1 cellular context compared by ENCODE assay signal in the genomic region with DNA sequence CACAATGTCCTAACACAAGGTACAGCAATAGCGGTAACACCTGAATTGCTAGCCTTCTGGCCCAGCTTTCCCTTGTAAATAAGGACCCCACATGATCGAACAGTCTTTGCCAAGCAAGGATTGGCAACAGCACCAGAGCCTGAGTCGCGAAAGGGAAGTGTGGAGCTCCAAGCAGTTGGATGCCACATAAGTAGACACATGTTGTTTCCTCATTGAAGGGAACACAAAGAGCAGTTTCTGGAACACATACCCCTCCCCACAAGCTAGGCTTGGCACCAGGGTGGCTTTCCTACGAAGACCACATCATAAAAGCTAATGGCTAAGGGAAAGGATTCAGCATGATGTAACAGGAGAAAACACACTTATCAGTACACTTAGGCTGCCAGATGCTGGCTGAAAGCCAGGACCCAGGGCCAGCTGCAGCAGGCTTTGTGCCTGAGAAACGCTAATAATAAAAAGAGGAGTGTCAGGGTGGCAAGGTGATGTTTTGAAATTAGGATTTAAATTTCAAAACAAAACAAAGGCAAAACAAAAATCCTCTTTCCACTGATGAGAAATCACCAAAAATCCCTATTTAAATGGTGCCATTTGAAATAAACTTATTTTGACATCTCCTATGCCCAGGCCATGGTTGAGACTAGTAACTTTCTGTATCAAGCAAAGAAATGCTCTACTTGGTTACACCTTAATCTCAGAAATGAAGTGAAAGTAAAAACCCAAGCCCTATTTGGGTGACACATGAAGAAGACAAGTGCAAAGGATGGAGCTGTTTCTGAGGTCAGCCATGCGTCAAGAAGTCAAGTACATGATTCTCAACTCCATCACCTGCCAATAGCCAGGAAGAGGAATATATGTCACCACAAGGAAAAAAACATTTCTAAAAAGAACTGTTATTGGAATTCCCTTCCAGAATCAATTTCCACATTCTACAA.
A peak's percentile ranks its signal among the peaks of the same experiment; 100 is the strongest.
TF ChIP-seq lines count a peak whose summit lies in the region.

No MANE protein-coding gene starts in this region.

TF ChIP-seq in K562, 482 proteins besides CTCF, POLR2A, EP300 and RAD21 (continued from another document):
- TF ChIP-seq, protein P1, sequence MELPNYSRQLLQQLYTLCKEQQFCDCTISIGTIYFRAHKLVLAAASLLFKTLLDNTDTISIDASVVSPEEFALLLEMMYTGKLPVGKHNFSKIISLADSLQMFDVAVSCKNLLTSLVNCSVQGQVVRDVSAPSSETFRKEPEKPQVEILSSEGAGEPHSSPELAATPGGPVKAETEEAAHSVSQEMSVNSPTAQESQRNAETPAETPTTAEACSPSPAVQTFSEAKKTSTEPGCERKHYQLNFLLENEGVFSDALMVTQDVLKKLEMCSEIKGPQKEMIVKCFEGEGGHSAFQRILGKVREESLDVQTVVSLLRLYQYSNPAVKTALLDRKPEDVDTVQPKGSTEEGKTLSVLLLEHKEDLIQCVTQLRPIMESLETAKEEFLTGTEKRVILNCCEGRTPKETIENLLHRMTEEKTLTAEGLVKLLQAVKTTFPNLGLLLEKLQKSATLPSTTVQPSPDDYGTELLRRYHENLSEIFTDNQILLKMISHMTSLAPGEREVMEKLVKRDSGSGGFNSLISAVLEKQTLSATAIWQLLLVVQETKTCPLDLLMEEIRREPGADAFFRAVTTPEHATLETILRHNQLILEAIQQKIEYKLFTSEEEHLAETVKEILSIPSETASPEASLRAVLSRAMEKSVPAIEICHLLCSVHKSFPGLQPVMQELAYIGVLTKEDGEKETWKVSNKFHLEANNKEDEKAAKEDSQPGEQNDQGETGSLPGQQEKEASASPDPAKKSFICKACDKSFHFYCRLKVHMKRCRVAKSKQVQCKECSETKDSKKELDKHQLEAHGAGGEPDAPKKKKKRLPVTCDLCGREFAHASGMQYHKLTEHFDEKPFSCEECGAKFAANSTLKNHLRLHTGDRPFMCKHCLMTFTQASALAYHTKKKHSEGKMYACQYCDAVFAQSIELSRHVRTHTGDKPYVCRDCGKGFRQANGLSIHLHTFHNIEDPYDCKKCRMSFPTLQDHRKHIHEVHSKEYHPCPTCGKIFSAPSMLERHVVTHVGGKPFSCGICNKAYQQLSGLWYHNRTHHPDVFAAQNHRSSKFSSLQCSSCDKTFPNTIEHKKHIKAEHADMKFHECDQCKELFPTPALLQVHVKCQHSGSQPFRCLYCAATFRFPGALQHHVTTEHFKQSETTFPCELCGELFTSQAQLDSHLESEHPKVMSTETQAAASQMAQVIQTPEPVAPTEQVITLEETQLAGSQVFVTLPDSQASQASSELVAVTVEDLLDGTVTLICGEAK (IDR thresholded peaks at IDR 0.05): no peak; the same call in 1 of the 2 replicates
- TF ChIP-seq, protein P1 (CRISPR knock-in tag; IDR thresholded peaks at IDR 0.05): no peak
- TF ChIP-seq ETV6 (IDR thresholded peaks at IDR 0.05; ENCODE audit: borderline replicate concordance in 1 of 2, low read depth in 2 of 2, low read length in 1 of 2) (no peak; a peak in 1 of 4 replicates), ETV6 (CRISPR knock-in tag; IDR thresholded peaks at IDR 0.05; ENCODE audit: borderline replicate concordance) (no peak), OTX1 (CRISPR knock-in tag; IDR thresholded peaks at IDR 0.05) (0 out of 2 replicates have a peak, but pooled peaks have one; percentile 51), ZNF124 (CRISPR knock-in tag; IDR thresholded peaks at IDR 0.05) (no peak), ZBTB8A (IDR thresholded peaks at IDR 0.05; ENCODE audit: partially characterized antibody) (no peak), DDX20 (tag; IDR thresholded peaks at IDR 0.05; ENCODE audit: low read depth) (no peak; the same call in 1 of the 2 replicates), U2AF1 (optimal IDR thresholded peaks at IDR 0.05; ENCODE audit: low read depth, low read length) (no peak), SRSF3 (IDR thresholded peaks at IDR 0.05; ENCODE audit: insufficient read depth, low read length) (no peak), CEBPB (tag; IDR thresholded peaks at IDR 0.05) (peak; percentile 85), ZEB2 (IDR thresholded peaks at IDR 0.05) (peak; percentile 70; the same call in 1 of the 2 replicates), RBM25 (IDR thresholded peaks at IDR 0.05; ENCODE audit: low read depth, low read length, severe bottlenecking) (no peak), PHF20 (IDR thresholded peaks at IDR 0.05; ENCODE audit: partially characterized antibody) (no peak), ZSCAN32 (CRISPR knock-in tag; IDR thresholded peaks at IDR 0.05) (peak; percentile 72; the same call in 1 of the 2 replicates), MBD2 (IDR thresholded peaks at IDR 0.05; ENCODE audit: borderline replicate concordance, low read depth) (peak; percentile 62; the same call in 1 of the 2 replicates), CHCHD3 (CRISPR knock-in tag; IDR thresholded peaks at IDR 0.05) (no peak), ETV1 (tag; conservative IDR thresholded peaks at IDR 0.05; ENCODE audit: low read depth) (peak; percentile 58; the same call in 1 of the 2 replicates), NFE2 (IDR thresholded peaks at IDR 0.05; ENCODE audit: low read depth) (peak; percentile 31; the same call in 1 of the 2 replicates)
- TF ChIP-seq, protein P2, sequence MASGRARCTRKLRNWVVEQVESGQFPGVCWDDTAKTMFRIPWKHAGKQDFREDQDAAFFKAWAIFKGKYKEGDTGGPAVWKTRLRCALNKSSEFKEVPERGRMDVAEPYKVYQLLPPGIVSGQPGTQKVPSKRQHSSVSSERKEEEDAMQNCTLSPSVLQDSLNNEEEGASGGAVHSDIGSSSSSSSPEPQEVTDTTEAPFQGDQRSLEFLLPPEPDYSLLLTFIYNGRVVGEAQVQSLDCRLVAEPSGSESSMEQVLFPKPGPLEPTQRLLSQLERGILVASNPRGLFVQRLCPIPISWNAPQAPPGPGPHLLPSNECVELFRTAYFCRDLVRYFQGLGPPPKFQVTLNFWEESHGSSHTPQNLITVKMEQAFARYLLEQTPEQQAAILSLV (tag; IDR thresholded peaks at IDR 0.05): peak; percentile 84
- TF ChIP-seq, protein P3, sequence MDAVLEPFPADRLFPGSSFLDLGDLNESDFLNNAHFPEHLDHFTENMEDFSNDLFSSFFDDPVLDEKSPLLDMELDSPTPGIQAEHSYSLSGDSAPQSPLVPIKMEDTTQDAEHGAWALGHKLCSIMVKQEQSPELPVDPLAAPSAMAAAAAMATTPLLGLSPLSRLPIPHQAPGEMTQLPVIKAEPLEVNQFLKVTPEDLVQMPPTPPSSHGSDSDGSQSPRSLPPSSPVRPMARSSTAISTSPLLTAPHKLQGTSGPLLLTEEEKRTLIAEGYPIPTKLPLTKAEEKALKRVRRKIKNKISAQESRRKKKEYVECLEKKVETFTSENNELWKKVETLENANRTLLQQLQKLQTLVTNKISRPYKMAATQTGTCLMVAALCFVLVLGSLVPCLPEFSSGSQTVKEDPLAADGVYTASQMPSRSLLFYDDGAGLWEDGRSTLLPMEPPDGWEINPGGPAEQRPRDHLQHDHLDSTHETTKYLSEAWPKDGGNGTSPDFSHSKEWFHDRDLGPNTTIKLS (IDR thresholded peaks at IDR 0.05; ENCODE audit: borderline replicate concordance, low read depth): peak; percentile 54; the same call in 1 of the 2 replicates
TF ChIP-seq in K562: peak in this region for 193.
